ENCODE assay signal across 8 cellular contexts in genomic region chr7:99631311-99632109, GRCh38. TPM values are rescaled to one million over a fixed set of nuclear protein-coding genes. Genes with fewer than 3 reads are reported as not detected.
DNase-seq lines count a peak whose midpoint lies in the region; ATAC-seq and TF ChIP-seq lines count a peak whose summit lies in the region.

No MANE protein-coding gene starts in this region.

- H3F3A ChIP-seq in SK-N-SH (replicated peaks; ENCODE audit: insufficient read depth), result peaks cover 12% of the 10 kb centered on the region

- no peaks in the 10 kb centered on the region for H3K9me2 ChIP-seq in SK-N-SH

- H3K4me3 ChIP-seq in SK-N-SH (ENCODE audit: low read depth in 2 of 2, low read length in 1 of 2), result no peak overlapping the region
- no peak overlapping the region for H3K4me3 ChIP-seq in epithelial cell of proximal tubule (ENCODE audit: low read depth, low read length)
- no peak overlapping the region for H3K4me3 ChIP-seq in HAP-1

- H3K36me3 ChIP-seq in SK-N-SH (replicated peaks in 1 of 2; ENCODE audit: control insufficient read depth in 1 of 2, insufficient read depth in 2 of 2, low read length in 1 of 2), result peaks cover 45 to 61% of the 10 kb centered on the region in 2 experiments
- H3K36me3 ChIP-seq in HAP-1 (replicated peaks), result peaks cover 39% of the 10 kb centered on the region

- H3K9me3 Mint-ChIP-seq in activated CD4-positive, alpha-beta T cell treated with anti-CD3 and anti-CD28 coated beads, Interleukin-2, amount 10 ng/mL, durations not matched to agents 7 days and 5 days, result no peaks in the 10 kb centered on the region
- H3K9me3 Mint-ChIP-seq in progenitor cell of endocrine pancreas (ENCODE audit: low read depth), result no peaks in the 10 kb centered on the region

- H3K9me3 ChIP-seq in SK-N-SH (no peaks in the 10 kb centered on the region), HAP-1 (no peaks in the 10 kb centered on the region)

- no peak for DNase-seq in activated CD4-positive, alpha-beta T cell treated with anti-CD3 and anti-CD28 coated beads, Interleukin-2, amount 10 ng/mL, durations not matched to agents 7 days and 5 days
- no peak for DNase-seq in activated CD4-positive, alpha-beta T cell treated with anti-CD3 and anti-CD28 coated beads for 1 hour
- DNase-seq in SK-N-SH (no peak), epithelial cell of proximal tubule (ENCODE audit: low read depth) (no peak), progenitor cell of endocrine pancreas (ENCODE audit: low spot score, unreplicated experiment) (no peak), KG1 (lab: John Stamatoyannopoulos, UW) (no peak), HAP-1 (ENCODE audit: low spot score in 2 of 2) (no peak)

- H3K4me3 Mint-ChIP-seq in activated CD4-positive, alpha-beta T cell treated with anti-CD3 and anti-CD28 coated beads, Interleukin-2, amount 10 ng/mL, durations not matched to agents 7 days and 5 days, result no peak overlapping the region
- no peak overlapping the region for H3K4me3 Mint-ChIP-seq in progenitor cell of endocrine pancreas (ENCODE audit: low read depth)

- in situ Hi-C loops in HAP-1 (cut with MboI; ENCODE audit: low sequenced_read_pairs), result no loop called here

- H3K4me2 ChIP-seq in SK-N-SH, result no peak overlapping the region

- H3K27me3 ChIP-seq in SK-N-SH (ENCODE audit: insufficient read depth), result no peaks in the 10 kb centered on the region
- no peaks in the 10 kb centered on the region for H3K27me3 ChIP-seq in HAP-1 (ENCODE audit: low read depth)

- peaks cover 62% of the 10 kb centered on the region for H3K36me3 Mint-ChIP-seq in activated CD4-positive, alpha-beta T cell treated with anti-CD3 and anti-CD28 coated beads, Interleukin-2, amount 10 ng/mL, durations not matched to agents 7 days and 5 days (ENCODE audit: low read depth)
- peaks cover 24% of the 10 kb centered on the region for H3K36me3 Mint-ChIP-seq in progenitor cell of endocrine pancreas (ENCODE audit: insufficient read depth)

- H2AFZ ChIP-seq in SK-N-SH (ENCODE audit: low read depth), result no peak overlapping the region

- 72% methylated on average over 8 of the region's 8 CpGs for WGBS in SK-N-SH (ENCODE audit: low lambda C conversion rate)

- peak; percentile 24 for TF ChIP-seq RAD21 in SK-N-SH (IDR thresholded peaks at IDR 0.05; ENCODE audit: low read length)

- H3K27ac Mint-ChIP-seq in activated CD4-positive, alpha-beta T cell treated with anti-CD3 and anti-CD28 coated beads, Interleukin-2, amount 10 ng/mL, durations not matched to agents 7 days and 5 days, result peak overlapping the region; percentile 50
- H3K27ac Mint-ChIP-seq in progenitor cell of endocrine pancreas, result no peak overlapping the region

- no peak overlapping the region for H3K9ac ChIP-seq in SK-N-SH

- no peaks in the 10 kb centered on the region for H4K20me1 ChIP-seq in SK-N-SH (ENCODE audit: insufficient read depth)

- H3K27ac ChIP-seq in SK-N-SH (ENCODE audit: low read depth in 2 of 2, low read length in 1 of 2), result no peak overlapping the region

- H3K4me1 ChIP-seq in SK-N-SH (ENCODE audit: control insufficient read depth in 1 of 2, insufficient read depth in 2 of 2, low read depth in 1 of 2, low read length in 1 of 2) (no peaks in the 10 kb centered on the region), HAP-1 (no peaks in the 10 kb centered on the region)

- no peak for ATAC-seq in HG03097 (IDR thresholded peaks at IDR 0.05; ENCODE audit: low FRiP score, unreplicated experiment)

- no peak for TF ChIP-seq EP300 in SK-N-SH (IDR thresholded peaks at IDR 0.05; ENCODE audit: borderline replicate concordance in 1 of 2, low read depth in 1 of 2, low read length in 1 of 2)

- POLR2A ChIA-PET in activated CD4-positive, alpha-beta T cell treated with anti-CD3 and anti-CD28 coated beads, Interleukin-2, amount 10 ng/mL, durations not matched to agents 7 days and 5 days (lab: Charles Lee), result no interaction called here
- POLR2A ChIA-PET in SK-N-SH (lab: Yijun Ruan, JAX), result interaction anchor here (3.4 kb wide), 1 partner anchor 15 kb away, joined by 13 read pairs; the partner anchor contains the start of gene ZSCAN25

- peaks cover 5% of the 10 kb centered on the region; the same call in 1 of the 2 replicates for H3K79me2 ChIP-seq in SK-N-SH (ENCODE audit: insufficient read depth)

- TF ChIP-seq CTCF in SK-N-SH (IDR thresholded peaks at IDR 0.05) (peak; percentile 28; the same call in 1 of the 2 replicates), epithelial cell of proximal tubule (conservative IDR thresholded peaks at IDR 0.05; ENCODE audit: low read depth, low read length) (peak; percentile 79), progenitor cell of endocrine pancreas (IDR thresholded peaks at IDR 0.05; ENCODE audit: unreplicated experiment) (peak; percentile 45)

- CTCF ChIA-PET in activated CD4-positive, alpha-beta T cell treated with anti-CD3 and anti-CD28 coated beads, Interleukin-2, amount 10 ng/mL, durations not matched to agents 7 days and 5 days (lab: Charles Lee), result interaction anchor here (0.6 to 0.7 kb wide), 2 partner anchors 759 to 825 kb away, joined by 3 read pairs; no protein-coding TSS in a partner anchor
- CTCF ChIA-PET in SK-N-SH (lab: Yijun Ruan, JAX), result interaction anchor here (0.5 to 2.1 kb wide), 3 partner anchors 15 to 48 kb away, joined by 3 to 5 read pairs (median 3); partner anchors contain the start of genes CYP3A5 and ZSCAN25

- no peaks in the 10 kb centered on the region for H3K27me3 Mint-ChIP-seq in activated CD4-positive, alpha-beta T cell treated with anti-CD3 and anti-CD28 coated beads, Interleukin-2, amount 10 ng/mL, durations not matched to agents 7 days and 5 days
- H3K27me3 Mint-ChIP-seq in progenitor cell of endocrine pancreas, result no peaks in the 10 kb centered on the region

- peaks cover 16% of the 10 kb centered on the region for H3K4me1 Mint-ChIP-seq in activated CD4-positive, alpha-beta T cell treated with anti-CD3 and anti-CD28 coated beads, Interleukin-2, amount 10 ng/mL, durations not matched to agents 7 days and 5 days
- no peaks in the 10 kb centered on the region for H3K4me1 Mint-ChIP-seq in progenitor cell of endocrine pancreas (ENCODE audit: low read depth)

TF ChIP-seq in SK-N-SH, 30 proteins besides CTCF, POLR2A, EP300 and RAD21:
- no peak for TF ChIP-seq FOXM1 (IDR thresholded peaks at IDR 0.05; ENCODE audit: low read depth)
- TF ChIP-seq MEF2A (IDR thresholded peaks at IDR 0.05; ENCODE audit: borderline replicate concordance, low read depth), result no peak
- TF ChIP-seq USF1 (IDR thresholded peaks at IDR 0.05; ENCODE audit: borderline replicate concordance, low read depth), result no peak
- TF ChIP-seq RXRA (IDR thresholded peaks at IDR 0.05; ENCODE audit: borderline replicate concordance, low read depth), result no peak
- no peak for TF ChIP-seq POLR2AphosphoS5 (IDR thresholded peaks at IDR 0.05; ENCODE audit: low read depth, low read length)
- no peak for TF ChIP-seq IRF3 (IDR thresholded peaks at IDR 0.05; ENCODE audit: low read depth, low read length)

RNA-seq across cellular contexts. Expression of gene ZSCAN25, which starts 14.8 kb away (rescaled TPM):
- total RNA-seq in activated CD4-positive, alpha-beta T cell treated with anti-CD3 and anti-CD28 coated beads, Interleukin-2, amount 10 ng/mL, durations not matched to agents 7 days and 5 days, result 10 to 100 TPM; 28.5 to 31.1 TPM
- 14.9 and 18.7 TPM in 2 replicates for polyA plus RNA-seq in SK-N-SH (2012; rRNA removed)
- polyA plus RNA-seq in SK-N-SH (2012; cell fraction: cytosol; rRNA removed), result 9.7 and 12.7 TPM in 2 replicates
- 34.4 and 35.6 TPM in 2 replicates for polyA plus RNA-seq in SK-N-SH (2012; cell fraction: nucleus; rRNA removed)
- 7.4 and 11.0 TPM in 2 replicates for total RNA-seq in epithelial cell of proximal tubule
- 26.4 and 27.9 TPM in 2 replicates for total RNA-seq in progenitor cell of endocrine pancreas

RNA-seq across cellular contexts. Expression of gene TMEM225B, which starts 33.4 kb away (rescaled TPM):
- total RNA-seq in activated CD4-positive, alpha-beta T cell treated with anti-CD3 and anti-CD28 coated beads, Interleukin-2, amount 10 ng/mL, durations not matched to agents 7 days and 5 days, result 1 to 10 TPM; 1.2 to 1.3 TPM
- 1.5 and 2.2 TPM in 2 replicates for polyA plus RNA-seq in SK-N-SH (2012; rRNA removed)
- polyA plus RNA-seq in SK-N-SH (2012; cell fraction: cytosol; rRNA removed), result 1.1 and 1.4 TPM in 2 replicates
- polyA plus RNA-seq in SK-N-SH (2012; cell fraction: nucleus; rRNA removed), result 3.1 and 4.5 TPM in 2 replicates
- 0.17 and 0.43 TPM in 2 replicates for total RNA-seq in epithelial cell of proximal tubule
- total RNA-seq in progenitor cell of endocrine pancreas, result 0.91 and 1.4 TPM in 2 replicates

RNA-seq across cellular contexts. Expression of gene CYP3A5, which starts 48.3 kb away (rescaled TPM):
- total RNA-seq in activated CD4-positive, alpha-beta T cell treated with anti-CD3 and anti-CD28 coated beads, Interleukin-2, amount 10 ng/mL, durations not matched to agents 7 days and 5 days, result not detected
- 0.25 and 0.31 TPM in 2 replicates for polyA plus RNA-seq in SK-N-SH (2012; rRNA removed)
- 0.04 and 0.12 TPM in 2 replicates for polyA plus RNA-seq in SK-N-SH (2012; cell fraction: cytosol; rRNA removed)
- polyA plus RNA-seq in SK-N-SH (2012; cell fraction: nucleus; rRNA removed), result 0.79 and 1.6 TPM in 2 replicates
- 0.75 TPM in 1 of 2 replicates, not detected in the other for total RNA-seq in epithelial cell of proximal tubule
- total RNA-seq in progenitor cell of endocrine pancreas, result 4.2 and 4.6 TPM in 2 replicates

Comparison
In these comparisons a context has a peak if more than half of its experiments do, and no peak if none do; other contexts are left out.
1. CTCF ChIP-seq: peak in every context shown above with its lines; median percentile 79 in epithelial cell of proximal tubule; 45 in progenitor cell of endocrine pancreas; 28 in SK-N-SH.